ENCODE assay signal across 8 cellular contexts in genomic region chr12:51953925-51954324, GRCh38. TPM values are rescaled to one million over a fixed set of nuclear protein-coding genes. Genes with fewer than 3 reads are reported as not detected.
DNase-seq lines count a peak whose midpoint lies in the region; FAIRE-seq and TF ChIP-seq lines count a peak whose summit lies in the region.

No MANE protein-coding gene starts in this region.

- intact Hi-C loops in endothelial cell of umbilical vein (cut with micrococcal nuclease) = loop anchor here (1.0 to 2.0 kb wide), 2 partner anchors 17 to 27 kb away; no protein-coding TSS in a partner anchor
- intact Hi-C loops in posterior cingulate gyrus (cut with DNase I) = no loop called here

- H3K4me1 Mint-ChIP-seq in neural crest cell = peaks cover 34% of the 10 kb centered on the region

- H3K4me2 ChIP-seq in endothelial cell of umbilical vein (ENCODE audit: insufficient read depth, low read length) = peak overlapping the region; percentile 88

- no peaks in the 10 kb centered on the region for H3K9me1 ChIP-seq in endothelial cell of umbilical vein (replicated peaks; ENCODE audit: control insufficient read depth, extremely low read depth, insufficient read depth, low read length)

- POLR2A ChIA-PET in endothelial cell of umbilical vein (lab: Charles Lee) = interaction anchor here (1.0 kb wide), 1 partner anchor 53 kb away, joined by 3 read pairs; the partner anchor contains the start of gene TAMALIN

- H3K4me1 ChIP-seq in ACC112 (ENCODE audit: control insufficient read depth, insufficient read depth, low read length, unreplicated experiment) = peaks cover 25% of the 10 kb centered on the region
- peaks cover 28% of the 10 kb centered on the region for H3K4me1 ChIP-seq in endothelial cell of umbilical vein (ENCODE audit: control insufficient read depth, extremely low read depth, insufficient read depth, low read length)

- H3K9me3 ChIP-seq in endothelial cell of umbilical vein (replicated peaks; ENCODE audit: control insufficient read depth, insufficient read depth, low read length) = no peaks in the 10 kb centered on the region

- H3K36me3 ChIP-seq in ACC112 (ENCODE audit: insufficient read depth, low read length) (no peaks in the 10 kb centered on the region), endothelial cell of umbilical vein (ENCODE audit: control insufficient read depth in 2 of 2, extremely low read depth in 1 of 2, insufficient read depth in 2 of 2, low read length in 2 of 2) (no peaks in the 10 kb centered on the region)

- H2AFZ ChIP-seq in ACC112 (ENCODE audit: low read length, unreplicated experiment) (no peak overlapping the region), endothelial cell of umbilical vein (ENCODE audit: low read depth, low read length) (no peak overlapping the region)

- DNase-seq in NCI-H526 treated with DMSO at 0.1 percent for 48 hours (lab: John Stamatoyannopoulos, UW) (peak; percentile 20), endothelial cell of umbilical vein (ENCODE audit: low read depth, low spot score) (peak; percentile 52), neural crest cell (ENCODE audit: low read depth, low spot score) (no peak), posterior cingulate gyrus (no peak), NCI-H510A treated with DMSO at 0.1 percent for 48 hours (lab: John Stamatoyannopoulos, UW) (no peak), NOMO-1 (lab: John Stamatoyannopoulos, UW; ENCODE audit: unreplicated experiment in 2 of 2) (no peak)
- no peak for DNase-seq in activated effector memory CD4-positive, alpha-beta T cell treated with anti-CD3 and anti-CD28 coated beads, Interleukin-2, amount 50 U/mL, for 16 hours

- H3K27ac ChIP-seq in ACC112 (ENCODE audit: low read depth, low read length) (no peak overlapping the region; the same call in 1 of the 2 replicates), endothelial cell of umbilical vein (ENCODE audit: insufficient read depth, low read depth, low read length) (peak overlapping the region; percentile 5)

- dilution Hi-C loops in endothelial cell of umbilical vein (cut with MboI; ENCODE audit: extremely low pct_ligation_motif_present, low sequenced_read_pairs) = no loop called here

- no peak for FAIRE-seq in endothelial cell of umbilical vein (lab: Jason Lieb, UNC)

- H3K27me3 ChIP-seq in ACC112 (ENCODE audit: insufficient read depth, low read length) (no peaks in the 10 kb centered on the region), endothelial cell of umbilical vein (ENCODE audit: control insufficient read depth in 2 of 2, insufficient read depth in 2 of 2, low read length in 2 of 2) (peaks cover 0 to 4% of the 10 kb centered on the region in 2 experiments)

- no peak for TF ChIP-seq POLR2A in endothelial cell of umbilical vein (IDR thresholded peaks at IDR 0.05; ENCODE audit: low read depth, low read length)

- no TSS peak for BruUV-seq in endothelial cell of umbilical vein (replicated peaks; lab: Mats Ljungman, UMichigan)

- CTCF ChIA-PET in endothelial cell of umbilical vein (lab: Charles Lee) = interaction anchor here (1.0 to 1.5 kb wide), 3 partner anchors 14 to 57 kb away, joined by 3 to 4 read pairs (median 4); no protein-coding TSS in a partner anchor

- no peaks in the 10 kb centered on the region for H3K9me3 Mint-ChIP-seq in neural crest cell

- peak overlapping the region; percentile 56 for H3K9ac ChIP-seq in endothelial cell of umbilical vein (replicated peaks; ENCODE audit: extremely low read depth, insufficient read depth, low read length)

- peaks cover under 1% of the 10 kb centered on the region for H3K36me3 Mint-ChIP-seq in neural crest cell (ENCODE audit: low read depth)

- H4K20me1 ChIP-seq in endothelial cell of umbilical vein (replicated peaks; ENCODE audit: control insufficient read depth, extremely low read depth, insufficient read depth, low read length) = peaks cover 2% of the 10 kb centered on the region

- H3K4me3 ChIP-seq in ACC112 (ENCODE audit: low read depth, low read length) = peak overlapping the region; percentile 96
- H3K4me3 ChIP-seq in endothelial cell of umbilical vein (replicated peaks in 1 of 3; ENCODE audit: insufficient read depth in 1 of 3, low read depth in 1 of 3, low read length in 3 of 3) = peak overlapping the region in 2 of 3 experiments; percentile 16 to 89

- no peak overlapping the region for H3K27ac Mint-ChIP-seq in neural crest cell (ENCODE audit: unreplicated experiment)

- H3K27me3 Mint-ChIP-seq in neural crest cell (ENCODE audit: low read depth) = peaks cover 22% of the 10 kb centered on the region

- peak overlapping the region; percentile 82 for H3K4me3 Mint-ChIP-seq in neural crest cell

- H3K79me2 ChIP-seq in ACC112 (ENCODE audit: control insufficient read depth, insufficient read depth, low read length, unreplicated experiment) = peaks cover 70% of the 10 kb centered on the region
- peaks cover 71% of the 10 kb centered on the region for H3K79me2 ChIP-seq in endothelial cell of umbilical vein (ENCODE audit: control insufficient read depth, insufficient read depth, low read length)

- TF ChIP-seq CTCF in endothelial cell of umbilical vein (IDR thresholded peaks at IDR 0.05; ENCODE audit: extremely low read depth in 1 of 2, insufficient read depth in 1 of 2, low read depth in 1 of 2, low read length in 2 of 2) (no peak), neural crest cell (conservative IDR thresholded peaks at IDR 0.05) (no peak)

TF ChIP-seq in endothelial cell of umbilical vein, 7 proteins besides CTCF, POLR2A, EP300 and RAD21:
- TF ChIP-seq POLR2AphosphoS5 (IDR thresholded peaks at IDR 0.05; ENCODE audit: insufficient read depth, low read depth, low read length) = no peak
- no peak for TF ChIP-seq FOS (IDR thresholded peaks at IDR 0.05; ENCODE audit: borderline replicate concordance, insufficient read depth, low read length)
- no peak for TF ChIP-seq JUN (IDR thresholded peaks at IDR 0.05; ENCODE audit: borderline replicate concordance, insufficient read depth, insufficient read length, low read depth)
- TF ChIP-seq GATA2 (IDR thresholded peaks at IDR 0.05; ENCODE audit: insufficient read depth, insufficient read length, low read depth, low read length) = no peak
- TF ChIP-seq MAX (IDR thresholded peaks at IDR 0.05; ENCODE audit: insufficient read depth, insufficient read length) = no peak
- no peak for TF ChIP-seq MYC (IDR thresholded peaks at IDR 0.05; ENCODE audit: low read depth, low read length)
- TF ChIP-seq EZH2 (IDR thresholded peaks at IDR 0.05; ENCODE audit: borderline replicate concordance, low read depth, low read length, severe bottlenecking) = no peak

RNA-seq across cellular contexts. Expression of gene ACVR1B, which starts 2.4 kb away (rescaled TPM):
- total RNA-seq in endothelial cell of umbilical vein = 25.4 and 33.7 TPM in 2 replicates
- 25.5 and 29.0 TPM in 2 replicates for polyA plus RNA-seq in endothelial cell of umbilical vein
- 23.9 and 24.1 TPM in 2 replicates for polyA plus RNA-seq in endothelial cell of umbilical vein (2011; cell fraction: cytosol; rRNA removed)
- polyA plus RNA-seq in endothelial cell of umbilical vein (2011; cell fraction: nucleus; rRNA removed) = 43.8 and 45.3 TPM in 2 replicates
- polyA plus RNA-seq in endothelial cell of umbilical vein (2012) = 21.7 and 26.2 TPM in 2 replicates
- polyA minus RNA-seq in endothelial cell of umbilical vein = 54.5 and 58.3 TPM in 2 replicates
- 7.4 TPM for polyA minus RNA-seq in endothelial cell of umbilical vein (2011; cell fraction: cytosol; rRNA and poly(A)+ RNA removed)
- 24.5 and 28.9 TPM in 2 replicates for polyA minus RNA-seq in endothelial cell of umbilical vein (2011; cell fraction: nucleus; rRNA and poly(A)+ RNA removed)
- total RNA-seq in neural crest cell = 30.5 and 34.3 TPM in 2 replicates

RNA-seq across cellular contexts. Expression of gene ACVRL1, which starts 46.6 kb away (rescaled TPM):
- total RNA-seq in endothelial cell of umbilical vein = 404 and 427 TPM in 2 replicates
- 355 and 403 TPM in 2 replicates for polyA plus RNA-seq in endothelial cell of umbilical vein
- polyA plus RNA-seq in endothelial cell of umbilical vein (2011; cell fraction: cytosol; rRNA removed) = 270 and 301 TPM in 2 replicates
- 559 and 644 TPM in 2 replicates for polyA plus RNA-seq in endothelial cell of umbilical vein (2011; cell fraction: nucleus; rRNA removed)
- 203 and 337 TPM in 2 replicates for polyA plus RNA-seq in endothelial cell of umbilical vein (2012)
- 398 and 445 TPM in 2 replicates for polyA minus RNA-seq in endothelial cell of umbilical vein
- polyA minus RNA-seq in endothelial cell of umbilical vein (2011; cell fraction: cytosol; rRNA and poly(A)+ RNA removed) = not detected
- 169 and 190 TPM in 2 replicates for polyA minus RNA-seq in endothelial cell of umbilical vein (2011; cell fraction: nucleus; rRNA and poly(A)+ RNA removed)
- total RNA-seq in neural crest cell = 0.14 and 0.49 TPM in 2 replicates

RNA-seq across cellular contexts. Expression of gene TAMALIN, which starts 52.8 kb away (rescaled TPM):
- total RNA-seq in endothelial cell of umbilical vein (87.5 and 88.4 TPM in 2 replicates), neural crest cell (23.2 and 24.2 TPM in 2 replicates)
- 50.0 and 53.3 TPM in 2 replicates for polyA plus RNA-seq in endothelial cell of umbilical vein
- polyA plus RNA-seq in endothelial cell of umbilical vein (2011; cell fraction: cytosol; rRNA removed) = 42.2 and 64.7 TPM in 2 replicates
- 85.1 and 86.5 TPM in 2 replicates for polyA plus RNA-seq in endothelial cell of umbilical vein (2011; cell fraction: nucleus; rRNA removed)
- polyA plus RNA-seq in endothelial cell of umbilical vein (2012) = 68.4 and 77.9 TPM in 2 replicates
- polyA minus RNA-seq in endothelial cell of umbilical vein = 42.6 and 64.3 TPM in 2 replicates
- polyA minus RNA-seq in endothelial cell of umbilical vein (2011; cell fraction: cytosol; rRNA and poly(A)+ RNA removed) = 0.51 TPM
- 27.5 and 38.0 TPM in 2 replicates for polyA minus RNA-seq in endothelial cell of umbilical vein (2011; cell fraction: nucleus; rRNA and poly(A)+ RNA removed)

Comparison
In these comparisons a context has a peak if more than half of its experiments do, and no peak if none do; other contexts are left out.
1. DNase-seq: peak in NCI-H526 treated with DMSO at 0.1 percent for 48 hours (single experiment) and endothelial cell of umbilical vein (single experiment); none in neural crest cell (single experiment), posterior cingulate gyrus (0 of 10), NCI-H510A treated with DMSO at 0.1 percent for 48 hours (single experiment), NOMO-1 (0 of 2) and activated effector memory CD4-positive, alpha-beta T cell treated with anti-CD3 and anti-CD28 coated beads, Interleukin-2, amount 50 U/mL, for 16 hours (single experiment).
2. RNA of gene ACVRL1, which starts 46.6 kb away (total RNA-seq): 404 to 427 TPM in endothelial cell of umbilical vein; 0.14 to 0.49 TPM in neural crest cell; every median in the first group is over 100 times any median in the second.